19 cellular contexts compared by ENCODE assay signal in the genomic region with DNA sequence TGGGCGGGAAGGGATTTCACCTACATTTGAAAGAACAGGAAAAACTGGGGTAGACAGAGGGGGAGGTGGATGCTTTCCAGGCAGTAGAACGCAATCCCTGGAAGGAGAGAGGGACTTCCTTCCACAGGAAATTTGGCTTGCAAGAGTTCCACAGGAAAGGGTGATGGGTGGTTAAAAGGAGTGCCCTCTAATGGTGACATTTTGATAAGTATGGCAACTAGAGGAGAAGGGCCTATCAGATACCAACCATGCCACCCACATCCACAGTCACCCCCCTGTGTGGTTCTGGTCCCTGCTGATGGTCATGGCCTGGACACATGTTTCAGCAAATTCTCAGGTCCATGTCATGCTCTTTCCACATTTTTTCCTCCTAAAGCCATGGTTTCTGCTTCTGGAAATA. TPM values are rescaled to one million over a fixed set of nuclear protein-coding genes. Genes with fewer than 3 reads are reported as not detected.
"Had no signal": no experiment of that assay in that cellular context is flagged by ENCODE, and none has a peak within 500 bp of the region (broad histone marks: within the 10 kb centered on the region; RNA-seq: fewer than 3 reads in every experiment).

No MANE protein-coding gene starts in this region.

- H3K27ac ChIP-seq: adrenal gland, ascending aorta, coronary artery, left lung, spleen, testis, uterus had no signal

- H3K4me1 Mint-ChIP-seq: activated CD4-positive, alpha-beta memory T cell treated with anti-CD3 and anti-CD28 coated beads, Interleukin-2, amount 10 ng/mL, durations not matched to agents 7 days and 5 days; activated CD4-positive, alpha-beta T cell treated with anti-CD3 and anti-CD28 coated beads, Interleukin-2, amount 10 ng/mL, durations not matched to agents 24 days and 14 days; central memory CD8-positive, alpha-beta T cell had no signal

- DNase-seq: activated CD4-positive, alpha-beta memory T cell treated with anti-CD3 and anti-CD28 coated beads, Interleukin-2, amount 10 ng/mL, durations not matched to agents 7 days and 5 days; activated CD4-positive, alpha-beta T cell treated with anti-CD3 and anti-CD28 coated beads, Interleukin-2, amount 10 ng/mL, durations not matched to agents 24 days and 14 days; activated gamma-delta T cell treated with Interleukin-2 at 50 U/mL for 16 hours; adrenal gland; left lung; naive thymus-derived CD4-positive, alpha-beta T cell; retina; spleen; stimulated activated CD4-positive, alpha-beta T cell treated with anti-CD3 and anti-CD28 coated beads, Interleukin-4, amount 100 ng/mL, for 1 hour; stimulated activated naive CD4-positive, alpha-beta T cell; T-helper 2 cell; testis; trophoblast cell; uterus had no signal

- H3K36me3 Mint-ChIP-seq: activated naive CD4-positive, alpha-beta T cell treated with anti-CD3 and anti-CD28 coated beads, Interleukin-2, amount 50 U/mL, for 72 hours; naive thymus-derived CD4-positive, alpha-beta T cell had no signal

- H3K4me3 Mint-ChIP-seq: activated CD4-positive, alpha-beta memory T cell treated with anti-CD3 and anti-CD28 coated beads, Interleukin-2, amount 10 ng/mL, durations not matched to agents 7 days and 5 days; activated CD4-positive, alpha-beta T cell treated with anti-CD3 and anti-CD28 coated beads, Interleukin-2, amount 10 ng/mL, durations not matched to agents 24 days and 14 days; central memory CD8-positive, alpha-beta T cell; naive thymus-derived CD4-positive, alpha-beta T cell had no signal

- H3K9me3 ChIP-seq: adrenal gland, ascending aorta, left lung, testis, uterus had no signal

- H3K9me3 Mint-ChIP-seq: activated CD4-positive, alpha-beta memory T cell treated with anti-CD3 and anti-CD28 coated beads, Interleukin-2, amount 10 ng/mL, durations not matched to agents 7 days and 5 days; activated CD4-positive, alpha-beta T cell treated with anti-CD3 and anti-CD28 coated beads, Interleukin-2, amount 10 ng/mL, durations not matched to agents 24 days and 14 days; activated naive CD4-positive, alpha-beta T cell treated with anti-CD3 and anti-CD28 coated beads, Interleukin-2, amount 50 U/mL, for 72 hours; central memory CD8-positive, alpha-beta T cell had no signal

- H3K27ac Mint-ChIP-seq: activated CD4-positive, alpha-beta memory T cell treated with anti-CD3 and anti-CD28 coated beads, Interleukin-2, amount 10 ng/mL, durations not matched to agents 7 days and 5 days; activated CD4-positive, alpha-beta T cell treated with anti-CD3 and anti-CD28 coated beads, Interleukin-2, amount 10 ng/mL, durations not matched to agents 24 days and 14 days; activated naive CD4-positive, alpha-beta T cell treated with anti-CD3 and anti-CD28 coated beads, Interleukin-2, amount 50 U/mL, for 72 hours; naive thymus-derived CD4-positive, alpha-beta T cell had no signal

- H3K36me3 ChIP-seq: adrenal gland, ascending aorta, left lung, spleen, uterus had no signal

- H3K4me1 ChIP-seq: adrenal gland, left lung, spleen, uterus had no signal

- H3K27me3 ChIP-seq: adrenal gland, ascending aorta, left lung, testis, uterus had no signal

- H3K4me3 ChIP-seq: adrenal gland, ascending aorta, coronary artery, left lung, spleen, testis, uterus had no signal

- ATAC-seq: activated CD4-positive, CD25-positive, alpha-beta regulatory T cell treated with anti-CD3 and anti-CD28 coated beads, Interleukin-2, amount 50 U/mL, for 24 hours; activated naive CD4-positive, alpha-beta T cell treated with anti-CD3 and anti-CD28 coated beads, Interleukin-2, amount 50 U/mL, for 72 hours; left lung; naive thymus-derived CD4-positive, alpha-beta T cell had no signal

RNA-seq across cellular contexts. Expression of a gene that starts 27.1 kb away (rescaled TPM):
- total RNA-seq: activated CD4-positive, alpha-beta memory T cell treated with anti-CD3 and anti-CD28 coated beads, Interleukin-2, amount 10 ng/mL, durations not matched to agents 7 days and 5 days; activated CD4-positive, alpha-beta T cell treated with anti-CD3 and anti-CD28 coated beads, Interleukin-2, amount 10 ng/mL, durations not matched to agents 24 days and 14 days; activated naive CD4-positive, alpha-beta T cell treated with anti-CD3 and anti-CD28 coated beads, Interleukin-2, amount 50 U/mL, for 72 hours had no signal
- polyA plus RNA-seq: naive thymus-derived CD4-positive, alpha-beta T cell had no signal
